ENCODE assay signal across 2 cellular contexts in genomic region chr6:25156123-25156522, GRCh38.
TF ChIP-seq lines count a peak whose summit lies in the region.

No MANE protein-coding gene starts in this region.

TF ChIP-seq in SK-N-SH treated with all-trans-retinoic acid at 6 μM for 48 hours, 23 proteins besides CTCF, POLR2A, EP300 and RAD21 (continued from another document):
- TF ChIP-seq, protein P1, sequence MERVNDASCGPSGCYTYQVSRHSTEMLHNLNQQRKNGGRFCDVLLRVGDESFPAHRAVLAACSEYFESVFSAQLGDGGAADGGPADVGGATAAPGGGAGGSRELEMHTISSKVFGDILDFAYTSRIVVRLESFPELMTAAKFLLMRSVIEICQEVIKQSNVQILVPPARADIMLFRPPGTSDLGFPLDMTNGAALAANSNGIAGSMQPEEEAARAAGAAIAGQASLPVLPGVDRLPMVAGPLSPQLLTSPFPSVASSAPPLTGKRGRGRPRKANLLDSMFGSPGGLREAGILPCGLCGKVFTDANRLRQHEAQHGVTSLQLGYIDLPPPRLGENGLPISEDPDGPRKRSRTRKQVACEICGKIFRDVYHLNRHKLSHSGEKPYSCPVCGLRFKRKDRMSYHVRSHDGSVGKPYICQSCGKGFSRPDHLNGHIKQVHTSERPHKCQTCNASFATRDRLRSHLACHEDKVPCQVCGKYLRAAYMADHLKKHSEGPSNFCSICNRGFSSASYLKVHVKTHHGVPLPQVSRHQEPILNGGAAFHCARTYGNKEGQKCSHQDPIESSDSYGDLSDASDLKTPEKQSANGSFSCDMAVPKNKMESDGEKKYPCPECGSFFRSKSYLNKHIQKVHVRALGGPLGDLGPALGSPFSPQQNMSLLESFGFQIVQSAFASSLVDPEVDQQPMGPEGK (CRISPR knock-in tag; IDR thresholded peaks at IDR 0.05; ENCODE audit: borderline replicate concordance), result no peak
- TF ChIP-seq, protein P2, sequence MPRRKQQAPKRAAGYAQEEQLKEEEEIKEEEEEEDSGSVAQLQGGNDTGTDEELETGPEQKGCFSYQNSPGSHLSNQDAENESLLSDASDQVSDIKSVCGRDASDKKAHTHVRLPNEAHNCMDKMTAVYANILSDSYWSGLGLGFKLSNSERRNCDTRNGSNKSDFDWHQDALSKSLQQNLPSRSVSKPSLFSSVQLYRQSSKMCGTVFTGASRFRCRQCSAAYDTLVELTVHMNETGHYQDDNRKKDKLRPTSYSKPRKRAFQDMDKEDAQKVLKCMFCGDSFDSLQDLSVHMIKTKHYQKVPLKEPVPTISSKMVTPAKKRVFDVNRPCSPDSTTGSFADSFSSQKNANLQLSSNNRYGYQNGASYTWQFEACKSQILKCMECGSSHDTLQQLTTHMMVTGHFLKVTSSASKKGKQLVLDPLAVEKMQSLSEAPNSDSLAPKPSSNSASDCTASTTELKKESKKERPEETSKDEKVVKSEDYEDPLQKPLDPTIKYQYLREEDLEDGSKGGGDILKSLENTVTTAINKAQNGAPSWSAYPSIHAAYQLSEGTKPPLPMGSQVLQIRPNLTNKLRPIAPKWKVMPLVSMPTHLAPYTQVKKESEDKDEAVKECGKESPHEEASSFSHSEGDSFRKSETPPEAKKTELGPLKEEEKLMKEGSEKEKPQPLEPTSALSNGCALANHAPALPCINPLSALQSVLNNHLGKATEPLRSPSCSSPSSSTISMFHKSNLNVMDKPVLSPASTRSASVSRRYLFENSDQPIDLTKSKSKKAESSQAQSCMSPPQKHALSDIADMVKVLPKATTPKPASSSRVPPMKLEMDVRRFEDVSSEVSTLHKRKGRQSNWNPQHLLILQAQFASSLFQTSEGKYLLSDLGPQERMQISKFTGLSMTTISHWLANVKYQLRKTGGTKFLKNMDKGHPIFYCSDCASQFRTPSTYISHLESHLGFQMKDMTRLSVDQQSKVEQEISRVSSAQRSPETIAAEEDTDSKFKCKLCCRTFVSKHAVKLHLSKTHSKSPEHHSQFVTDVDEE (CRISPR knock-in tag; IDR thresholded peaks at IDR 0.05), result no peak
- TF ChIP-seq ISL1 (CRISPR knock-in tag; IDR thresholded peaks at IDR 0.05) (no peak), ZC3H10 (CRISPR knock-in tag; IDR thresholded peaks at IDR 0.05) (no peak), GLIS3 (CRISPR knock-in tag; IDR thresholded peaks at IDR 0.05) (no peak), RARB (CRISPR knock-in tag; IDR thresholded peaks at IDR 0.05) (no peak), OSR1 (CRISPR knock-in tag; IDR thresholded peaks at IDR 0.05) (no peak), TOX (CRISPR knock-in tag; IDR thresholded peaks at IDR 0.05; ENCODE audit: borderline replicate concordance) (no peak)
- TF ChIP-seq, protein P3, sequence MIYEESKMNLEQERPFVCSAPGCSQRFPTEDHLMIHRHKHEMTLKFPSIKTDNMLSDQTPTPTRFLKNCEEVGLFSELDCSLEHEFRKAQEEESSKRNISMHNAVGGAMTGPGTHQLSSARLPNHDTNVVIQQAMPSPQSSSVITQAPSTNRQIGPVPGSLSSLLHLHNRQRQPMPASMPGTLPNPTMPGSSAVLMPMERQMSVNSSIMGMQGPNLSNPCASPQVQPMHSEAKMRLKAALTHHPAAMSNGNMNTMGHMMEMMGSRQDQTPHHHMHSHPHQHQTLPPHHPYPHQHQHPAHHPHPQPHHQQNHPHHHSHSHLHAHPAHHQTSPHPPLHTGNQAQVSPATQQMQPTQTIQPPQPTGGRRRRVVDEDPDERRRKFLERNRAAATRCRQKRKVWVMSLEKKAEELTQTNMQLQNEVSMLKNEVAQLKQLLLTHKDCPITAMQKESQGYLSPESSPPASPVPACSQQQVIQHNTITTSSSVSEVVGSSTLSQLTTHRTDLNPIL (CRISPR knock-in tag; IDR thresholded peaks at IDR 0.05; ENCODE audit: low read depth), result no peak

TF ChIP-seq in SK-N-SH, 30 proteins besides CTCF, POLR2A, EP300 and RAD21 (continued from another document):
- TF ChIP-seq PBX3 (IDR thresholded peaks at IDR 0.05) (no peak), FOSL2 (IDR thresholded peaks at IDR 0.05; ENCODE audit: borderline replicate concordance, low read depth) (no peak), JUND (IDR thresholded peaks at IDR 0.05) (no peak)
- TF ChIP-seq, protein P4, sequence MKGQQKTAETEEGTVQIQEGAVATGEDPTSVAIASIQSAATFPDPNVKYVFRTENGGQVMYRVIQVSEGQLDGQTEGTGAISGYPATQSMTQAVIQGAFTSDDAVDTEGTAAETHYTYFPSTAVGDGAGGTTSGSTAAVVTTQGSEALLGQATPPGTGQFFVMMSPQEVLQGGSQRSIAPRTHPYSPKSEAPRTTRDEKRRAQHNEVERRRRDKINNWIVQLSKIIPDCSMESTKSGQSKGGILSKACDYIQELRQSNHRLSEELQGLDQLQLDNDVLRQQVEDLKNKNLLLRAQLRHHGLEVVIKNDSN (IDR thresholded peaks at IDR 0.05; ENCODE audit: borderline replicate concordance, low read depth), result no peak
